ENCODE assay signal across 19 cellular contexts in genomic region chr2:99806758-99807157, GRCh38.
DNase-seq lines count a peak whose midpoint lies in the region; ATAC-seq, FAIRE-seq and TF ChIP-seq lines count a peak whose summit lies in the region.
"Had no signal": no experiment of that assay in that cellular context is flagged by ENCODE, and none has a peak within 500 bp of the region (broad histone marks: within the 10 kb centered on the region; RNA-seq: fewer than 3 reads in every experiment).

No MANE protein-coding gene starts in this region.

- H3K27ac ChIP-seq in AG04450 (ENCODE audit: low read depth, low read length) = peak overlapping the region; percentile 22
- H3K27ac ChIP-seq in HepG2 (ENCODE audit: extremely low read length, insufficient read depth, low read length) = no peak overlapping the region
- H3K27ac ChIP-seq: colonic mucosa had no signal

- POLR2A ChIA-PET in AG04450 (lab: Yijun Ruan, JAX) (no interaction called here), HepG2 (lab: Yijun Ruan, JAX) (no interaction called here)

- no peak overlapping the region for H3K9ac ChIP-seq in HepG2 (ENCODE audit: insufficient read depth, low read depth, low read length)

- TF ChIP-seq RAD21 in HepG2 (CRISPR knock-in tag; IDR thresholded peaks at IDR 0.05) = no peak

- H3K4me2 ChIP-seq in HepG2 (ENCODE audit: low read depth, low read length) = no peak overlapping the region

- H4K20me1 ChIP-seq in HepG2 (ENCODE audit: insufficient read depth, low read length) = no peaks in the 10 kb centered on the region

- CTCF ChIA-PET in AG04450 (lab: Charles Lee) (interaction anchor here (0.6 to 1.0 kb wide), 2 partner anchors 316 to 456 kb away, joined by 3 read pairs; no protein-coding TSS in a partner anchor), HepG2 (lab: Yijun Ruan, JAX; ENCODE audit: low intra/inter-chr PET ratio, low total read pairs) (no interaction called here)

- H3K36me3 ChIP-seq in HepG2 (replicated peaks in 1 of 2; ENCODE audit: control insufficient read depth in 1 of 2, insufficient read depth in 2 of 2, low read length in 2 of 2) = no peaks in the 10 kb centered on the region
- H3K36me3 ChIP-seq: colonic mucosa, HAP-1 had no signal

- no TSS peak for BruUV-seq in HepG2 (replicated peaks; lab: Mats Ljungman, UMichigan)

- H3K79me2 ChIP-seq in HepG2 (ENCODE audit: insufficient read depth, low read length) = no peaks in the 10 kb centered on the region

- TF ChIP-seq POLR2A in HepG2 (IDR thresholded peaks at IDR 0.05; ENCODE audit: insufficient read depth in 1 of 2, low read depth in 2 of 2, low read length in 2 of 2) = no peak

- no peak overlapping the region for H3K4me3 ChIP-seq in AG04450 (ENCODE audit: low read depth, low read length)
- H3K4me3 ChIP-seq in cardiac fibroblast (replicated peaks in 1 of 2; ENCODE audit: low read depth in 2 of 2, low read length in 2 of 2) = no peak overlapping the region
- H3K4me3 ChIP-seq in HepG2 (replicated peaks in 1 of 3; ENCODE audit: insufficient read depth in 1 of 3, low read depth in 2 of 3, low read length in 3 of 3) = no peak overlapping the region
- H3K4me3 ChIP-seq: colonic mucosa, HAP-1 had no signal

- no peak overlapping the region for H2AFZ ChIP-seq in HepG2 (ENCODE audit: low read length)

- FAIRE-seq in HepG2 (lab: Jason Lieb, UNC) = no peak

- TF ChIP-seq CTCF in AG04450 (IDR thresholded peaks at IDR 0.05; ENCODE audit: low read depth, low read length) = no peak
- no peak for TF ChIP-seq CTCF in cardiac fibroblast (IDR thresholded peaks at IDR 0.05; ENCODE audit: low read depth, low read length)
- no peak for TF ChIP-seq CTCF in HepG2 (CRISPR knock-in tag; IDR thresholded peaks at IDR 0.05)

- ATAC-seq in HepG2 = no peak
- ATAC-seq in HG03280 (IDR thresholded peaks at IDR 0.05; ENCODE audit: unreplicated experiment) = no peak
- ATAC-seq in HG03342 (IDR thresholded peaks at IDR 0.05; ENCODE audit: unreplicated experiment) = no peak
- ATAC-seq: activated CD4-positive, alpha-beta T cell treated with anti-CD3 and anti-CD28 coated beads for 36 hours; esophagus mucosa; stimulated activated naive CD8-positive, alpha-beta T cell treated with anti-CD3 and anti-CD28 coated beads, Interleukin-15, Interleukin-2, amounts not matched to agents 100 U/mL and 50 U/mL, for 24 hours had no signal

- intact Hi-C loops in HepG2 (cut with micrococcal nuclease; ENCODE audit: unreplicated experiment) (no loop called here), posterior vena cava (cut with DNase I) (loop anchor here in 1 of 2 donors (10.0 kb wide), 1 partner anchor 792 kb away; no protein-coding TSS in a partner anchor)

- DNase-seq in AG04450 (ENCODE audit: low read depth, low spot score) (peak; percentile 32), HT1080 (ENCODE audit: low read depth) (peak; percentile 70), cardiac fibroblast (ENCODE audit: low read depth in 2 of 2) (peak; percentile 23 to 74), HepG2 (ENCODE audit: low spot score) (peak; percentile 14), inferior parietal cortex (ENCODE audit: extremely low spot score) (no peak), posterior vena cava (ENCODE audit: low spot score) (no peak)
- DNase-seq: activated CD4-positive, alpha-beta T cell treated with anti-CD3 and anti-CD28 coated beads for 36 hours; activated naive CD8-positive, alpha-beta T cell treated with anti-CD3 and anti-CD28 coated beads, Interleukin-2, amount 10 ng/mL, durations not matched to agents 7 days and 5 days; activated T-cell treated with anti-CD3 and anti-CD28 coated beads for 4 hours; AML-193; colonic mucosa; DMS 273 treated with DMSO at 0.1 percent for 48 hours; NCI-H187; NCI-H69; stimulated activated naive CD8-positive, alpha-beta T cell treated with anti-CD3 and anti-CD28 coated beads, Interleukin-15, Interleukin-2, amounts not matched to agents 100 U/mL and 50 U/mL, for 24 hours had no signal

- H3K27me3 ChIP-seq in AG04450 (ENCODE audit: control insufficient read depth, insufficient read depth, low read length) (no peaks in the 10 kb centered on the region), HepG2 (ENCODE audit: control insufficient read depth in 1 of 2, insufficient read depth in 2 of 2, low read length in 2 of 2) (no peaks in the 10 kb centered on the region; a peak in 1 of 5 replicates)
- H3K27me3 ChIP-seq: colonic mucosa had no signal

- H3K9me3 ChIP-seq in AG04450 (ENCODE audit: control insufficient read depth, insufficient read depth, low read length) (no peaks in the 10 kb centered on the region), HepG2 (ENCODE audit: low read length) (no peaks in the 10 kb centered on the region)
- H3K9me3 ChIP-seq: colonic mucosa, HAP-1 had no signal

- H3K4me1 ChIP-seq in HepG2 (ENCODE audit: insufficient read depth, low read length) = no peaks in the 10 kb centered on the region
- H3K4me1 ChIP-seq: colonic mucosa, HAP-1 had no signal

- in situ Hi-C loops in HepG2 (cut with HindIII; ENCODE audit: extremely low pct_ligation_motif_present, low pct_unique_long_range_greater_than_20kb) = no loop called here

- WGBS in HepG2 (ENCODE audit: low lambda C conversion rate) = 23% methylated on average over 4 of the region's 4 CpGs

- no peak for TF ChIP-seq EP300 in HepG2 (IDR thresholded peaks at IDR 0.05; ENCODE audit: low read depth in 2 of 2, low read length in 2 of 2)
- no peak for TF ChIP-seq EP300 in HepG2 (CRISPR knock-in tag; IDR thresholded peaks at IDR 0.05; ENCODE audit: borderline replicate concordance)

TF ChIP-seq in HepG2, 621 proteins besides CTCF, POLR2A, EP300 and RAD21:
- no peak for TF ChIP-seq SNAPC5 (CRISPR knock-in tag; IDR thresholded peaks at IDR 0.05; ENCODE audit: borderline replicate concordance)

Comparison
In these comparisons a context has a peak if more than half of its experiments do, and no peak if none do; other contexts are left out.
1. DNase-seq: peak in AG04450 (single experiment), HT1080 (single experiment), cardiac fibroblast (2 of 2) and HepG2 (single experiment); none in inferior parietal cortex (single experiment) and posterior vena cava (single experiment).